22 cellular contexts compared by ENCODE assay signal in the genomic region with DNA sequence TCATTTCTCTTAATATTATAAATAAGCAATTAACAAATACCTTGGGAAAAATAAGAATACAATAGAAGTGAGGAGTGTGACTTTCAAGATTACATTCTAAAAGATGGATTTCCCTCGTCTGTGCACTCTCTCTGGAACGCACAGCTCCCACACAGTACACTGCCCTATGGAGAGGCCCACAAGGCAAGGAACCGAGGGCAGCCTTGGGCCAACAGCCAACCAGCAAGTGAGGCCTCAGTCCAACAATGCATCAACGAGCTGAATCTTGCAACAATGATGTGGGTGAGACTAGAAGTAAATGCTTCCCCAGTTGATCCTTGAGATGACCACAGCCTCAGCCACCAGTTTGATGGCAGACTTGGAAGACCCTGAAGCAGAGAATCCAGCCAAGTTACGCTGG. TPM values are rescaled to one million over a fixed set of nuclear protein-coding genes. Genes with fewer than 3 reads are reported as not detected.
"Had no signal": no experiment of that assay in that cellular context is flagged by ENCODE, and none has a peak within 500 bp of the region (broad histone marks: within the 10 kb centered on the region; RNA-seq: fewer than 3 reads in every experiment).

No MANE protein-coding gene starts in this region.

- H3K27ac Mint-ChIP-seq: activated CD4-positive, alpha-beta memory T cell treated with anti-CD3 and anti-CD28 coated beads, Interleukin-2, amount 10 ng/mL, durations not matched to agents 7 days and 5 days; activated naive CD4-positive, alpha-beta T cell treated with anti-CD3 and anti-CD28 coated beads, Interleukin-2, amount 50 U/mL, for 24 hours; activated T-helper 2 cell treated with anti-CD3 and anti-CD28 coated beads, Interferon-gamma antibody, Interleukin-2, Interleukin-4, amounts not matched to agents 10 μg/mL and 5 μg/mL and 100 μg/mL, durations not matched to agents 14 hours and 24 hours and 36 hours; endodermal cell had no signal

- FAIRE-seq: small intestine had no signal

- ATAC-seq: left cardiac atrium had no signal

- H3K9me3 ChIP-seq: neutrophil, right atrium auricular region, tibial nerve had no signal

- H3K4me3 ChIP-seq: lung, right atrium auricular region, tibial nerve had no signal

- H3K27me3 ChIP-seq: neutrophil, right atrium auricular region, tibial nerve had no signal

- H3K4me3 Mint-ChIP-seq: activated CD4-positive, alpha-beta memory T cell treated with anti-CD3 and anti-CD28 coated beads, Interleukin-2, amount 10 ng/mL, durations not matched to agents 7 days and 5 days; activated naive CD4-positive, alpha-beta T cell treated with anti-CD3 and anti-CD28 coated beads, Interleukin-2, amount 50 U/mL, for 24 hours; endodermal cell; immature natural killer cell had no signal

- H3K27me3 Mint-ChIP-seq: activated CD4-positive, alpha-beta memory T cell treated with anti-CD3 and anti-CD28 coated beads, Interleukin-2, amount 10 ng/mL, durations not matched to agents 7 days and 5 days; activated naive CD4-positive, alpha-beta T cell treated with anti-CD3 and anti-CD28 coated beads, Interleukin-2, amount 50 U/mL, for 24 hours had no signal

- DNase-seq: activated CD4-positive, alpha-beta memory T cell treated with anti-CD3 and anti-CD28 coated beads, Interleukin-2, amount 10 ng/mL, durations not matched to agents 7 days and 5 days; activated CD4-positive, alpha-beta T cell treated with anti-CD3 and anti-CD28 coated beads for 1 hour; activated CD8-positive, alpha-beta memory T cell treated with anti-CD3 and anti-CD28 coated beads, Interleukin-2, amount 50 U/mL, for 48 hours; anterior cingulate cortex; cerebellar nuclear complex; endodermal cell; immature natural killer cell; left cardiac atrium; midbrain; small intestine; SW 1271; T-helper 9 cell had no signal

- H3K27ac ChIP-seq: neutrophil, right atrium auricular region had no signal

- H3K9me3 Mint-ChIP-seq: activated naive CD4-positive, alpha-beta T cell treated with anti-CD3 and anti-CD28 coated beads, Interleukin-2, amount 50 U/mL, for 24 hours; immature natural killer cell had no signal

RNA-seq across cellular contexts. Expression of a gene that starts 34.5 kb away (rescaled TPM):
- total RNA-seq: activated CD4-positive, alpha-beta memory T cell treated with anti-CD3 and anti-CD28 coated beads, Interleukin-2, amount 10 ng/mL, durations not matched to agents 7 days and 5 days; activated T-helper 2 cell treated with anti-CD3 and anti-CD28 coated beads, Interferon-gamma antibody, Interleukin-2, Interleukin-4, amounts not matched to agents 10 μg/mL and 5 μg/mL and 100 μg/mL, durations not matched to agents 14 hours and 24 hours and 36 hours; dermis microvascular lymphatic vessel endothelial cell; endodermal cell; fibroblast of villous mesenchyme; left cardiac atrium; lung; posterior vena cava; right atrium auricular region; tibial nerve had no signal
- polyA plus RNA-seq: esophagus, immature natural killer cell, lung had no signal

RNA-seq across cellular contexts. Expression of a gene that starts 47.6 kb away (rescaled TPM):
- total RNA-seq: activated CD4-positive, alpha-beta memory T cell treated with anti-CD3 and anti-CD28 coated beads, Interleukin-2, amount 10 ng/mL, durations not matched to agents 7 days and 5 days; activated T-helper 2 cell treated with anti-CD3 and anti-CD28 coated beads, Interferon-gamma antibody, Interleukin-2, Interleukin-4, amounts not matched to agents 10 μg/mL and 5 μg/mL and 100 μg/mL, durations not matched to agents 14 hours and 24 hours and 36 hours; dermis microvascular lymphatic vessel endothelial cell; endodermal cell; fibroblast of villous mesenchyme; lung; posterior vena cava; right atrium auricular region had no signal
- polyA plus RNA-seq: lung had no signal

RNA-seq across cellular contexts. Expression of a gene that starts 54.3 kb away (rescaled TPM):
- polyA plus RNA-seq: immature natural killer cell had no signal
